In genomic region chr3:157121522-157121921, GRCh38 we compare ENCODE assay signal across 1 cellular context.
TF ChIP-seq lines count a peak whose summit lies in the region.

No MANE protein-coding gene starts in this region.

TF ChIP-seq in A549, 52 proteins besides CTCF, POLR2A, EP300 and RAD21 (continued from another document):
- TF ChIP-seq HMGXB4 (CRISPR knock-in tag; IDR thresholded peaks at IDR 0.05; ENCODE audit: borderline replicate concordance) (no peak), SMC3 (IDR thresholded peaks at IDR 0.05) (no peak), CHD4 (IDR thresholded peaks at IDR 0.05; ENCODE audit: borderline replicate concordance) (no peak), HEYL (CRISPR knock-in tag; IDR thresholded peaks at IDR 0.05) (no peak), GATA3 (IDR thresholded peaks at IDR 0.05; ENCODE audit: borderline replicate concordance) (no peak), CEBPB (IDR thresholded peaks at IDR 0.05) (no peak), NPAS2 (CRISPR knock-in tag; IDR thresholded peaks at IDR 0.05; ENCODE audit: borderline replicate concordance) (no peak), KDM1A (IDR thresholded peaks at IDR 0.05; ENCODE audit: low read depth) (no peak), RNF2 (IDR thresholded peaks at IDR 0.05; ENCODE audit: borderline replicate concordance, low read depth) (no peak), FOSL2 (IDR thresholded peaks at IDR 0.05) (no peak), FOSL2 (CRISPR knock-in tag; IDR thresholded peaks at IDR 0.05) (no peak)
- TF ChIP-seq, protein P1, sequence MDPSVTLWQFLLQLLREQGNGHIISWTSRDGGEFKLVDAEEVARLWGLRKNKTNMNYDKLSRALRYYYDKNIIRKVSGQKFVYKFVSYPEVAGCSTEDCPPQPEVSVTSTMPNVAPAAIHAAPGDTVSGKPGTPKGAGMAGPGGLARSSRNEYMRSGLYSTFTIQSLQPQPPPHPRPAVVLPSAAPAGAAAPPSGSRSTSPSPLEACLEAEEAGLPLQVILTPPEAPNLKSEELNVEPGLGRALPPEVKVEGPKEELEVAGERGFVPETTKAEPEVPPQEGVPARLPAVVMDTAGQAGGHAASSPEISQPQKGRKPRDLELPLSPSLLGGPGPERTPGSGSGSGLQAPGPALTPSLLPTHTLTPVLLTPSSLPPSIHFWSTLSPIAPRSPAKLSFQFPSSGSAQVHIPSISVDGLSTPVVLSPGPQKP (IDR thresholded peaks at IDR 0.05; ENCODE audit: low read depth, low read length): no peak
- TF ChIP-seq, protein P2, sequence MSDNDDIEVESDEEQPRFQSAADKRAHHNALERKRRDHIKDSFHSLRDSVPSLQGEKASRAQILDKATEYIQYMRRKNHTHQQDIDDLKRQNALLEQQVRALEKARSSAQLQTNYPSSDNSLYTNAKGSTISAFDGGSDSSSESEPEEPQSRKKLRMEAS (IDR thresholded peaks at IDR 0.05): no peak
